ENCODE assay signal across 7 cellular contexts in the genomic region with DNA sequence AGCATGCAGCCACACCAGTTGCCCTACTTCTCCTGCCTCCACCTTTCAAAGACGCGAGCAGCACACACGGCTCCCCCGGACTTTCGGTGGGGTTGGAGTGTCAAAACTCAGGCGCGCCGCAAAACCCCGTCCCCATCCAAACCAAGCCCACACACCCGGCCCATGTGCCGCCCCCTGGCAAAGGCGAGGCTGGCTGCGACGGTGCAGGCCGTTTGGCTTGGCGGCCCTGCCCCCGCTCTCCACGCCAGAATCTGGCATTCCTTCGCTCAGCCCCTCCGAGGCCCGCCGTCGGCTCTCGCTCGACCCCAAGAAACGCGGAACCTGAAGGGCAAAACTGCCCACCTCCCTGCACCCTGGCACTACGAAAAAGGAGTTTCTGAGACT. TPM values are rescaled to one million over a fixed set of nuclear protein-coding genes. Genes with fewer than 3 reads are reported as not detected.
DNase-seq lines count a peak whose midpoint lies in the region; ATAC-seq and TF ChIP-seq lines count a peak whose summit lies in the region.
"Not testable (repeated sequence)": the region's sequence is repeated elsewhere in the genome, so short reads cannot be mapped to it uniquely, and the experiment has no call there.

No MANE protein-coding gene starts in this region.

- H3K4me3 ChIP-seq in GM12875 (ENCODE audit: low read depth, low read length) (peak overlapping the region; percentile 52), left ventricle myocardium inferior (peak overlapping the region; percentile 77)

- CTCF ChIA-PET in RWPE1 (lab: Yijun Ruan, JAX), result not testable (repeated sequence)

- H3K27ac Mint-ChIP-seq in activated T-cell treated with anti-CD3 and anti-CD28 coated beads, Interleukin-2, amount 50 U/mL, for 24 hours, result not testable (repeated sequence)
- H3K27ac Mint-ChIP-seq in naive thymus-derived CD8-positive, alpha-beta T cell, result peak overlapping the region in 1 of 10 donors; percentile 40

- not testable (repeated sequence) for ATAC-seq in naive thymus-derived CD8-positive, alpha-beta T cell

- H3K4me1 ChIP-seq in left ventricle myocardium inferior, result not testable (repeated sequence)

- not testable (repeated sequence) for TF ChIP-seq CTCF in GM12875 (IDR thresholded peaks at IDR 0.05; ENCODE audit: borderline replicate concordance, insufficient read depth, low read depth, low read length); RWPE1 (conservative IDR thresholded peaks at IDR 0.05; ENCODE audit: low read depth); left ventricle myocardium inferior (IDR thresholded peaks at IDR 0.05; ENCODE audit: borderline replicate concordance)

- H3K27me3 Mint-ChIP-seq in activated T-cell treated with anti-CD3 and anti-CD28 coated beads, Interleukin-2, amount 50 U/mL, for 24 hours; naive thymus-derived CD8-positive, alpha-beta T cell: not testable (repeated sequence)

- POLR2A ChIA-PET in RWPE1 (lab: Yijun Ruan, JAX; ENCODE audit: low non-redundant PET); naive thymus-derived CD8-positive, alpha-beta T cell (lab: Charles Lee): not testable (repeated sequence)

- H3K9me3 ChIP-seq in left ventricle myocardium inferior (replicated peaks), result not testable (repeated sequence)

- not testable (repeated sequence) for H3K27me3 ChIP-seq in left ventricle myocardium inferior (ENCODE audit: low read depth)

- H3K36me3 Mint-ChIP-seq in activated T-cell treated with anti-CD3 and anti-CD28 coated beads, Interleukin-2, amount 50 U/mL, for 24 hours (ENCODE audit: low read depth); naive thymus-derived CD8-positive, alpha-beta T cell: not testable (repeated sequence)

- not testable (repeated sequence) for H3K4me1 Mint-ChIP-seq in activated T-cell treated with anti-CD3 and anti-CD28 coated beads, Interleukin-2, amount 50 U/mL, for 24 hours (ENCODE audit: low read depth)
- H3K4me1 Mint-ChIP-seq in naive thymus-derived CD8-positive, alpha-beta T cell, result peaks cover 4 to 14% (median 6%) of the 10 kb centered on the region in 4 donors

- intact Hi-C loops in left ventricle myocardium inferior (cut with micrococcal nuclease), result not testable (repeated sequence)

- peak overlapping the region; percentile 73 for H3K4me3 Mint-ChIP-seq in activated T-cell treated with anti-CD3 and anti-CD28 coated beads, Interleukin-2, amount 50 U/mL, for 24 hours
- peak overlapping the region in 8 of 10 donors; percentile 36 to 77 (median 62) for H3K4me3 Mint-ChIP-seq in naive thymus-derived CD8-positive, alpha-beta T cell

- H3K27ac ChIP-seq in RWPE1 (peak overlapping the region; percentile 67), left ventricle myocardium inferior (replicated peaks) (peak overlapping the region; percentile 84)

- not testable (repeated sequence) for H3K9me3 Mint-ChIP-seq in activated T-cell treated with anti-CD3 and anti-CD28 coated beads, Interleukin-2, amount 50 U/mL, for 24 hours; naive thymus-derived CD8-positive, alpha-beta T cell

- DNase-seq in RWPE1 (ENCODE audit: low spot score); activated T-cell treated with anti-CD3 and anti-CD28 coated beads, Interleukin-2, amount 50 U/mL, for 24 hours; left ventricle myocardium inferior: not testable (repeated sequence)
- DNase-seq in central memory CD4-positive, alpha-beta T cell, result peak; percentile 18
- DNase-seq in naive thymus-derived CD8-positive, alpha-beta T cell, result peak in 4 of 10 donors; percentile 1 to 17 (median 11)
- peak; percentile 49 for DNase-seq in stimulated activated CD4-positive, alpha-beta T cell treated with anti-CD3 and anti-CD28 coated beads, Interleukin-15, amount 100 ng/mL, for 24 hours

- not testable (repeated sequence) for H3K36me3 ChIP-seq in left ventricle myocardium inferior

RNA-seq across cellular contexts. Expression of a gene that starts 0.8 kb away (rescaled TPM):
- 16.1 TPM for total RNA-seq in left ventricle myocardium inferior
- total RNA-seq in naive thymus-derived CD8-positive, alpha-beta T cell, result 10 to 100 TPM; 57.8 to 65.2 TPM
- polyA plus RNA-seq in naive thymus-derived CD8-positive, alpha-beta T cell, result 10 to 100 TPM; 17.8 to 21.6 (median 20.2) TPM
